26 cellular contexts compared by ENCODE assay signal in genomic region chr19:39469036-39469435, GRCh38. TPM values are rescaled to one million over a fixed set of nuclear protein-coding genes. Genes with fewer than 3 reads are reported as not detected.
"Had no signal": no experiment of that assay in that cellular context is flagged by ENCODE, and none has a peak within 500 bp of the region (broad histone marks: within the 10 kb centered on the region; RNA-seq: fewer than 3 reads in every experiment).

No MANE protein-coding gene starts in this region.

- H3K4me3 Mint-ChIP-seq: activated CD4-positive, alpha-beta memory T cell treated with anti-CD3 and anti-CD28 coated beads, Interleukin-2, amount 10 ng/mL, durations not matched to agents 7 days and 5 days; activated CD8-positive, alpha-beta memory T cell treated with anti-CD3 and anti-CD28 coated beads, Interleukin-2, amount 10 ng/mL, durations not matched to agents 7 days and 5 days; activated naive CD4-positive, alpha-beta T cell treated with anti-CD3 and anti-CD28 coated beads, Interleukin-2, amount 50 U/mL, for 24 hours; dendritic cell treated with granulocyte-macrophage colony-stimulating factor and Interleukin-4, amounts not matched to agents 40 ng/mL and 50 ng/mL, for 4 days; immature natural killer cell; naive thymus-derived CD4-positive, alpha-beta T cell; stimulated activated naive CD8-positive, alpha-beta T cell treated with anti-CD3 and anti-CD28 coated beads, Interleukin-15, amount 100 ng/mL, for 72 hours had no signal

- H3K9me3 ChIP-seq: esophagus squamous epithelium, heart right ventricle, prostate gland, right atrium auricular region, suprapubic skin, transverse colon, uterus had no signal

- DNase-seq: activated CD4-positive, alpha-beta memory T cell treated with anti-CD3 and anti-CD28 coated beads, Interleukin-2, amount 10 ng/mL, durations not matched to agents 7 days and 5 days; activated CD8-positive, alpha-beta memory T cell treated with anti-CD3 and anti-CD28 coated beads, Interleukin-2, amount 10 ng/mL, durations not matched to agents 7 days and 5 days; activated effector memory CD4-positive, alpha-beta T cell treated with anti-CD3 and anti-CD28 coated beads, Interleukin-2, amount 50 U/mL, for 16 hours; activated T-cell treated with anti-CD3 and anti-CD28 coated beads, Interleukin-2, amount 50 U/mL, for 1 hour; amniotic stem cell; effector CD8-positive, alpha-beta T cell; esophagus squamous epithelium; heart right ventricle; immature natural killer cell; kidney glomerular epithelial cell; left ventricle myocardium superior; naive thymus-derived CD4-positive, alpha-beta T cell; stimulated activated CD4-positive, alpha-beta T cell treated with anti-CD3 and anti-CD28 coated beads, Interleukin-2, amount 100 ng/mL, for 24 hours; stimulated activated naive CD8-positive, alpha-beta T cell treated with anti-CD3 and anti-CD28 coated beads, Interleukin-15, amount 100 ng/mL, for 72 hours; T-helper 2 cell; transverse colon; uterus; WERI-Rb-1 had no signal

- ATAC-seq: activated CD8-positive, alpha-beta memory T cell treated with anti-CD3 and anti-CD28 coated beads, Interleukin-2, amount 10 ng/mL, durations not matched to agents 7 days and 5 days; heart right ventricle; left ventricle myocardium superior; naive thymus-derived CD4-positive, alpha-beta T cell; stimulated activated naive CD8-positive, alpha-beta T cell treated with anti-CD3 and anti-CD28 coated beads, Interleukin-15, amount 100 ng/mL, for 72 hours had no signal

- H3K9me3 Mint-ChIP-seq: activated CD4-positive, alpha-beta memory T cell treated with anti-CD3 and anti-CD28 coated beads, Interleukin-2, amount 10 ng/mL, durations not matched to agents 7 days and 5 days; activated naive CD4-positive, alpha-beta T cell treated with anti-CD3 and anti-CD28 coated beads, Interleukin-2, amount 50 U/mL, for 24 hours; dendritic cell treated with granulocyte-macrophage colony-stimulating factor and Interleukin-4, amounts not matched to agents 40 ng/mL and 50 ng/mL, for 4 days; immature natural killer cell; stimulated activated naive CD8-positive, alpha-beta T cell treated with anti-CD3 and anti-CD28 coated beads, Interleukin-15, amount 100 ng/mL, for 72 hours had no signal

- H3K4me1 ChIP-seq: esophagus squamous epithelium, heart right ventricle, prostate gland, right atrium auricular region, suprapubic skin, transverse colon, uterus had no signal

- H3K27me3 Mint-ChIP-seq: activated CD4-positive, alpha-beta memory T cell treated with anti-CD3 and anti-CD28 coated beads, Interleukin-2, amount 10 ng/mL, durations not matched to agents 7 days and 5 days; activated CD8-positive, alpha-beta memory T cell treated with anti-CD3 and anti-CD28 coated beads, Interleukin-2, amount 10 ng/mL, durations not matched to agents 7 days and 5 days; activated naive CD4-positive, alpha-beta T cell treated with anti-CD3 and anti-CD28 coated beads, Interleukin-2, amount 50 U/mL, for 24 hours; dendritic cell treated with granulocyte-macrophage colony-stimulating factor and Interleukin-4, amounts not matched to agents 40 ng/mL and 50 ng/mL, for 4 days; naive thymus-derived CD4-positive, alpha-beta T cell; stimulated activated naive CD8-positive, alpha-beta T cell treated with anti-CD3 and anti-CD28 coated beads, Interleukin-15, amount 100 ng/mL, for 72 hours had no signal

- H3K4me3 ChIP-seq: esophagus squamous epithelium, heart right ventricle, prostate gland, right atrium auricular region, suprapubic skin, transverse colon, uterus had no signal

- H3K27ac ChIP-seq: esophagus squamous epithelium, heart right ventricle, prostate gland, right atrium auricular region, suprapubic skin, transverse colon, uterus, WERI-Rb-1 had no signal

- H3K27ac Mint-ChIP-seq: activated CD4-positive, alpha-beta memory T cell treated with anti-CD3 and anti-CD28 coated beads, Interleukin-2, amount 10 ng/mL, durations not matched to agents 7 days and 5 days; dendritic cell treated with granulocyte-macrophage colony-stimulating factor and Interleukin-4, amounts not matched to agents 40 ng/mL and 50 ng/mL, for 4 days had no signal

- H3K27me3 ChIP-seq: esophagus squamous epithelium, heart right ventricle, right atrium auricular region, suprapubic skin, transverse colon, uterus had no signal

RNA-seq across cellular contexts. Expression of gene DLL3, which starts 29.7 kb away (rescaled TPM):
- total RNA-seq: esophagus squamous epithelium, heart right ventricle, left ventricle myocardium superior, mucosa of gallbladder, right atrium auricular region, suprapubic skin, transverse colon had no signal

RNA-seq across cellular contexts. Expression of gene SELENOV, which starts 45.9 kb away (rescaled TPM):
- total RNA-seq: activated CD4-positive, alpha-beta memory T cell treated with anti-CD3 and anti-CD28 coated beads, Interleukin-2, amount 10 ng/mL, durations not matched to agents 7 days and 5 days; activated CD8-positive, alpha-beta memory T cell treated with anti-CD3 and anti-CD28 coated beads, Interleukin-2, amount 10 ng/mL, durations not matched to agents 7 days and 5 days; chondrocyte; esophagus squamous epithelium; heart right ventricle; left ventricle myocardium superior; mucosa of gallbladder; naive thymus-derived CD4-positive, alpha-beta T cell; osteocyte; prostate gland; right atrium auricular region; suprapubic skin; transverse colon had no signal
